Comparison of ENCODE assay signal across 17 cellular contexts in the genomic region with DNA sequence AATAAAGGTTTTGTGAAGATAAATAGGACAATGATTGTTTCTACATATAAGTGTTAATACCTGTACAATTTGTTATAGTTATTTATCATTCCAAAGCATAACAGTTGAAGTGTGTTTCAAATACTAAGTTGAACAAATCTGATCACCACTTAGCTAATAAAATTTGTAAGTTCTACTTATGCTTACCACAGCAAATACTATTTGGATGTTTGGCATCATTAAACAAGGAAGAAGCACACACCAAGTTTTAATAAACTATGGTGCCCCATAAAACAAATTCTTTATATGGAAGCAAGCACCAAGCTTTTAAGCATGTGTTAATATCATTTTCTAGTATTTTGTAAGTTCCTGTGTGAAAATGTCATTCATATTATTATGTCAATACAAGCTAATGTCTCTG. TPM values are rescaled to one million over a fixed set of nuclear protein-coding genes. Genes with fewer than 3 reads are reported as not detected.
A peak's percentile ranks its signal among the peaks of the same experiment; 100 is the strongest.
DNase-seq lines count a peak whose midpoint lies in the region; ATAC-seq and TF ChIP-seq lines count a peak whose summit lies in the region.
"Had no signal": no experiment of that assay in that cellular context is flagged by ENCODE, and none has a peak within 500 bp of the region (broad histone marks: within the 10 kb centered on the region; RNA-seq: fewer than 3 reads in every experiment).

No MANE protein-coding gene starts in this region.

- dilution Hi-C loops in mammary epithelial cell (cut with HindIII; ENCODE audit: low sequenced_read_pairs): loop anchor here (5.0 kb wide), 2 partner anchors 242 to 277 kb away; a partner anchor contains a TSS

- H4K20me1 ChIP-seq in Loucy (ENCODE audit: insufficient read depth, low read length, poor library complexity, severe bottlenecking) (no peaks in the 10 kb centered on the region), mammary epithelial cell (ENCODE audit: insufficient read depth, low read length) (no peaks in the 10 kb centered on the region)

- H3K36me3 ChIP-seq in Loucy (ENCODE audit: insufficient read depth, low read length) (no peaks in the 10 kb centered on the region), mammary epithelial cell (ENCODE audit: insufficient read depth, low read length) (no peaks in the 10 kb centered on the region), left lung (no peaks in the 10 kb centered on the region), subcutaneous abdominal adipose tissue (ENCODE audit: control insufficient read depth in 5 of 5, insufficient read depth in 5 of 5, low read length in 5 of 5) (no peaks in the 10 kb centered on the region)
- H3K36me3 ChIP-seq: BE2C had no signal

- TF ChIP-seq CTCF in Loucy (conservative IDR thresholded peaks at IDR 0.05; ENCODE audit: low read length): no peak
- TF ChIP-seq CTCF in mammary epithelial cell (conservative IDR thresholded peaks at IDR 0.05 in 1 of 2, IDR thresholded peaks at IDR 0.05 in 1 of 2; ENCODE audit: extremely low read depth in 1 of 2, insufficient read depth in 1 of 2, low read depth in 1 of 2, low read length in 2 of 2): no peak
- no peak for TF ChIP-seq CTCF in left lung (IDR thresholded peaks at IDR 0.05)

- H2AFZ ChIP-seq in Loucy (ENCODE audit: low read length) (no peak overlapping the region), mammary epithelial cell (ENCODE audit: low read depth, low read length) (no peak overlapping the region)

- peak; percentile 46 for DNase-seq in mammary epithelial cell
- no peak for DNase-seq in left lung
- no peak for DNase-seq in SHP77 (lab: John Stamatoyannopoulos, UW)
- no peak for DNase-seq in NCI-H2227 treated with DMSO at 0.1 percent for 48 hours (lab: John Stamatoyannopoulos, UW)
- DNase-seq in stimulated activated CD4-positive, alpha-beta T cell treated with anti-CD3 and anti-CD28 coated beads, Interleukin-2, amount 100 ng/mL, for 24 hours: no peak
- DNase-seq: BE2C; CD8-positive, alpha-beta memory T cell; GF-D8; NCI-H1048; NCI-H146; NCI-H2107; NCI-H345; NCI-H526 treated with DMSO at 0.1 percent for 48 hours had no signal

- intact Hi-C loops in mammary epithelial cell (cut with micrococcal nuclease) (loop anchor here (1.0 kb wide), 2 partner anchors 243 to 306 kb away; no protein-coding TSS in a partner anchor), left lung (cut with DNase I) (loop anchor here in 1 of 2 donors (5.0 kb wide), 1 partner anchor 242 kb away; a partner anchor contains a TSS)

- ATAC-seq in left lung (no peak), HG03565 (IDR thresholded peaks at IDR 0.05; ENCODE audit: unreplicated experiment) (no peak)

- H3K79me2 ChIP-seq in Loucy (ENCODE audit: insufficient read depth, low read length) (peaks cover 97% of the 10 kb centered on the region), mammary epithelial cell (ENCODE audit: insufficient read depth, low read length) (peaks cover 66% of the 10 kb centered on the region)

- no peaks in the 10 kb centered on the region for H3F3A ChIP-seq in Loucy (ENCODE audit: low read depth)

- H3K4me2 ChIP-seq in Loucy (ENCODE audit: low read depth, low read length, poor library complexity, severe bottlenecking) (peak overlapping the region; percentile 98), mammary epithelial cell (ENCODE audit: insufficient read depth, low read depth, low read length) (peak overlapping the region; percentile 99)

- H3K4me3 ChIP-seq in Loucy (ENCODE audit: low read length, poor library complexity, severe bottlenecking) (peak overlapping the region; percentile 86), mammary epithelial cell (replicated peaks in 1 of 3; ENCODE audit: insufficient read depth in 1 of 3, low read depth in 2 of 3, low read length in 3 of 3) (peak overlapping the region in 2 of 3 experiments; percentile 58 to 89), left lung (no peak overlapping the region), subcutaneous abdominal adipose tissue (ENCODE audit: low read depth in 1 of 5, low read length in 5 of 5) (no peak overlapping the region)
- H3K4me3 ChIP-seq: SK-N-MC had no signal

- H3K27ac ChIP-seq in mammary epithelial cell (ENCODE audit: insufficient read depth, low read depth, low read length): peak overlapping the region; percentile 96
- H3K27ac ChIP-seq in left lung: peak overlapping the region; percentile 71 to 88
- peak overlapping the region; percentile 90 for H3K27ac ChIP-seq in subcutaneous abdominal adipose tissue (ENCODE audit: low read depth, low read length)
- H3K27ac ChIP-seq: SK-N-MC had no signal

- peaks cover 90% of the 10 kb centered on the region for H3K4me1 ChIP-seq in Loucy (ENCODE audit: insufficient read depth, low read length, poor library complexity, severe bottlenecking)
- peaks cover 33% of the 10 kb centered on the region for H3K4me1 ChIP-seq in mammary epithelial cell (ENCODE audit: insufficient read depth, low read length)
- H3K4me1 ChIP-seq in left lung: peaks cover 4 to 49% of the 10 kb centered on the region in 2 donors
- H3K4me1 ChIP-seq in subcutaneous abdominal adipose tissue (ENCODE audit: control insufficient read depth in 5 of 5, insufficient read depth in 5 of 5, low read length in 5 of 5): peaks cover 2 to 37% (median 26%) of the 10 kb centered on the region in 5 donors
- H3K4me1 ChIP-seq: BE2C had no signal

- CTCF ChIA-PET in mammary epithelial cell (lab: Charles Lee; ENCODE audit: low non-redundant PET): interaction anchor here (0.8 kb wide), 1 partner anchor 256 kb away, joined by 4 read pairs; no protein-coding TSS in a partner anchor

- no peaks in the 10 kb centered on the region for H3K9me2 ChIP-seq in Loucy (replicated peaks; ENCODE audit: low read depth, low read length)

- BruUV-seq in mammary epithelial cell (replicated peaks; lab: Mats Ljungman, UMichigan): no TSS peak

- H3K9me3 ChIP-seq in Loucy (ENCODE audit: insufficient read depth, low read depth, low read length) (no peaks in the 10 kb centered on the region), mammary epithelial cell (replicated peaks; ENCODE audit: insufficient read depth, low read length) (no peaks in the 10 kb centered on the region), left lung (no peaks in the 10 kb centered on the region), subcutaneous abdominal adipose tissue (ENCODE audit: control insufficient read depth in 5 of 5, low read length in 5 of 5) (no peaks in the 10 kb centered on the region)
- H3K9me3 ChIP-seq: BE2C had no signal

- H3K27me3 ChIP-seq in Loucy (ENCODE audit: insufficient read depth, low read length, poor library complexity, severe bottlenecking) (no peaks in the 10 kb centered on the region), mammary epithelial cell (ENCODE audit: insufficient read depth, low read length) (no peaks in the 10 kb centered on the region), left lung (peaks cover 0 to 16% of the 10 kb centered on the region in 2 donors), subcutaneous abdominal adipose tissue (ENCODE audit: control insufficient read depth in 5 of 5, insufficient read depth in 4 of 5, low read length in 5 of 5) (no peaks in the 10 kb centered on the region)

- H3K9ac ChIP-seq in Loucy (ENCODE audit: low read depth, low read length, poor library complexity, severe bottlenecking) (peak overlapping the region; percentile 94), mammary epithelial cell (ENCODE audit: insufficient read depth, low read length) (peak overlapping the region; percentile 91), subcutaneous abdominal adipose tissue (ENCODE audit: low read length in 5 of 5) (peak overlapping the region in 1 of 5 donors; percentile 66)

- in situ Hi-C loops in mammary epithelial cell (cut with MboI; ENCODE audit: low sequenced_read_pairs in 2 of 2): loop anchor here (5.0 to 10.0 kb wide), 3 partner anchors 247 to 287 kb away; a partner anchor contains a TSS

RNA-seq across cellular contexts. Expression of a gene that starts 9.5 kb away (rescaled TPM):
- total RNA-seq in mammary epithelial cell: 10 to 100 TPM; 19.8 to 38.9 TPM
- polyA plus RNA-seq in mammary epithelial cell: 7.8 TPM
- polyA minus RNA-seq in mammary epithelial cell: 26.5 TPM
- total RNA-seq in left lung: 10 to 100 TPM; 48.9 to 61.0 TPM

Comparison
In these comparisons a context has a peak if more than half of its experiments do, and no peak if none do; other contexts are left out.
1. H3K4me3 ChIP-seq: peak in Loucy (single experiment) and mammary epithelial cell (2 of 3); none in left lung (0 of 2) and subcutaneous abdominal adipose tissue (0 of 5).
2. Peak in every context shown above with its lines, with median percentiles within 50 percentile points of each other: H3K27ac ChIP-seq.